ENCODE assay signal across 9 cellular contexts in the genomic region with DNA sequence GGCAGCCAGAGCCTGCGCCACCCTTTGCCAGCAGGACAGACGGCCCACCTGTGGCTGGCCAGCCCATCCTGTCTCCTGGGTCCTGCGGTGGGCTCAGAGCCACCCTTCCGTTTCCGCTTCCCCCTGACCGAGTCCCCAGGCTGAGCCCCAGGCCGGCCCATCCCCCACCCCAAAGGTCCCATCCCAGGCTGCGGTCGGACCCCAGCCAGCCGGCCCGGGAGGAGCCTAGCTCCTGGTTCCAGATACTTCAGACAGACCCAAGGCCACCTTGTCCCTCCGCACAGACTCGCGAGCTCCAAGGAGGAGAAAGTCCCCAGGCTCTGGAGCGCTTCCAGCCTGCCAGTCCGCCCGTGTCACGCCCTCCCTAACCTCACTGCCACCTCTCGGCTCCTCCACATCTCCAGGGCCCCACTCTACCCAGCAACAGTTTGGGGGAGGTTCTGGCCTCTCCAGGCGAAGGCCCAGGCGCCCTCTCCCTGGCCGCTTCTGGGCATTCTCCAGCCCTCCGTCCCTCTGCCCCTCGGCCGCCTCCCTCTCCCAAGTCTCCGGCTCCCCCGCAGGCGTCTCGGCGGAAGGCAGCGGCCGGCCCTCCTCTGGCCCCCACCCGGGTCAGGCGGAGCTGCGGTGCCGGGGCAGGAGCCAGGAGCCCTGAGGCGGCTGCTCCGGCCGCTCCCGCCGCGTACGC. TPM values are rescaled to one million over a fixed set of nuclear protein-coding genes. Genes with fewer than 3 reads are reported as not detected.
DNase-seq lines count a peak whose midpoint lies in the region; ATAC-seq and TF ChIP-seq lines count a peak whose summit lies in the region.
"Had no signal": no experiment of that assay in that cellular context is flagged by ENCODE, and none has a peak within 500 bp of the region (broad histone marks: within the 10 kb centered on the region; RNA-seq: fewer than 3 reads in every experiment).

No MANE protein-coding gene starts in this region.

- H3K9me3 ChIP-seq in body of pancreas (no peaks in the 10 kb centered on the region), lower lobe of right lung (no peaks in the 10 kb centered on the region), transverse colon (no peaks in the 10 kb centered on the region)

- TF ChIP-seq POLR2A in body of pancreas (IDR thresholded peaks at IDR 0.05) (no peak), transverse colon (IDR thresholded peaks at IDR 0.05) (no peak), lower leg skin (IDR thresholded peaks at IDR 0.05) (no peak)

- H3K27me3 ChIP-seq in body of pancreas (no peaks in the 10 kb centered on the region), lower lobe of right lung (ENCODE audit: low read depth) (peaks cover 33% of the 10 kb centered on the region), transverse colon (peaks cover 18% of the 10 kb centered on the region)

- H3K9me3 Mint-ChIP-seq in activated CD8-positive, alpha-beta memory T cell treated with anti-CD3 and anti-CD28 coated beads, Interleukin-2, amount 10 ng/mL, durations not matched to agents 7 days and 5 days (ENCODE audit: low read depth): no peaks in the 10 kb centered on the region

- no peak overlapping the region for H3K27ac Mint-ChIP-seq in activated CD8-positive, alpha-beta memory T cell treated with anti-CD3 and anti-CD28 coated beads, Interleukin-2, amount 10 ng/mL, durations not matched to agents 7 days and 5 days

- TF ChIP-seq CTCF in body of pancreas (IDR thresholded peaks at IDR 0.05): no peak
- TF ChIP-seq CTCF in lower lobe of right lung (IDR thresholded peaks at IDR 0.05): no peak
- no peak for TF ChIP-seq CTCF in transverse colon (IDR thresholded peaks at IDR 0.05)
- TF ChIP-seq CTCF in lower leg skin (IDR thresholded peaks at IDR 0.05): no peak

- intact Hi-C loops in body of pancreas (cut with DNase I): no loop called here
- intact Hi-C loops in lower lobe of right lung (cut with DNase I): no loop called here
- intact Hi-C loops in transverse colon (cut with DNase I; ENCODE audit: low total_unique reads): no loop called here
- intact Hi-C loops in lower leg skin (cut with DNase I; ENCODE audit: low total_unique reads): no loop called here

- peaks cover 62% of the 10 kb centered on the region for H3K27me3 Mint-ChIP-seq in activated CD8-positive, alpha-beta memory T cell treated with anti-CD3 and anti-CD28 coated beads, Interleukin-2, amount 10 ng/mL, durations not matched to agents 7 days and 5 days

- H3K4me3 Mint-ChIP-seq in activated CD8-positive, alpha-beta memory T cell treated with anti-CD3 and anti-CD28 coated beads, Interleukin-2, amount 10 ng/mL, durations not matched to agents 7 days and 5 days: no peak overlapping the region

- H3K36me3 ChIP-seq in body of pancreas (replicated peaks in 1 of 2; ENCODE audit: insufficient read depth in 1 of 2, low read depth in 2 of 2): no peaks in the 10 kb centered on the region
- H3K36me3 ChIP-seq in lower lobe of right lung: no peaks in the 10 kb centered on the region
- no peaks in the 10 kb centered on the region for H3K36me3 ChIP-seq in transverse colon

- TF ChIP-seq EP300 in transverse colon (IDR thresholded peaks at IDR 0.05; ENCODE audit: low read depth): no peak

- WGBS in body of pancreas, 2 donors: 4 to 7% methylated on average over 6 to 42 of the region's 43 CpGs
- WGBS in transverse colon (ENCODE audit: low coverage in 1 of 2), 2 donors: 12% methylated on average over 33 of the region's 43 CpGs; no CpG with 5 or more reads in 1 of the 2 donors
- WGBS in lower leg skin, 2 donors: 5 to 9% methylated on average over 29 to 42 of the region's 43 CpGs

- H3K4me3 ChIP-seq in body of pancreas (peak overlapping the region in 1 of 2 donors; percentile 5), lower lobe of right lung (peak overlapping the region; percentile 49), transverse colon (peak overlapping the region; percentile 57 to 71 (median 61)), lower leg skin (ENCODE audit: low read depth, poor library complexity, severe bottlenecking) (no peak overlapping the region)

- CTCF ChIA-PET in activated CD8-positive, alpha-beta memory T cell treated with anti-CD3 and anti-CD28 coated beads, Interleukin-2, amount 10 ng/mL, durations not matched to agents 7 days and 5 days (lab: Charles Lee): interaction anchor here (0.7 kb wide), 1 partner anchor 122 kb away, joined by 5 read pairs; no protein-coding TSS in a partner anchor

- peaks cover 9% of the 10 kb centered on the region for H3K4me1 Mint-ChIP-seq in activated CD8-positive, alpha-beta memory T cell treated with anti-CD3 and anti-CD28 coated beads, Interleukin-2, amount 10 ng/mL, durations not matched to agents 7 days and 5 days

- DNase-seq in activated CD8-positive, alpha-beta memory T cell treated with anti-CD3 and anti-CD28 coated beads, Interleukin-2, amount 10 ng/mL, durations not matched to agents 7 days and 5 days: no peak
- no peak for DNase-seq in activated CD8-positive, alpha-beta memory T cell treated with anti-CD3 and anti-CD28 coated beads for 24 hours
- DNase-seq in body of pancreas (peak in 2 of 4 donors; percentile 16 to 31), lower lobe of right lung (no peak), transverse colon (peak; percentile 32), lower leg skin (ENCODE audit: low spot score in 2 of 2) (no peak), T-helper 9 cell (no peak), hippocampal formation (lab: John Stamatoyannopoulos, UW) (no peak)

- no peak overlapping the region for H3K27ac ChIP-seq in body of pancreas
- no peak overlapping the region for H3K27ac ChIP-seq in lower lobe of right lung
- H3K27ac ChIP-seq in transverse colon: peak overlapping the region; percentile 62 to 66 (median 64)

- H3K4me1 ChIP-seq in body of pancreas (peaks cover 15% of the 10 kb centered on the region), lower lobe of right lung (no peaks in the 10 kb centered on the region), transverse colon (peaks cover 0 to 27% (median 16%) of the 10 kb centered on the region in 4 donors)

- no peaks in the 10 kb centered on the region for H3K36me3 Mint-ChIP-seq in activated CD8-positive, alpha-beta memory T cell treated with anti-CD3 and anti-CD28 coated beads, Interleukin-2, amount 10 ng/mL, durations not matched to agents 7 days and 5 days

- in situ Hi-C loops in transverse colon (cut with MboI; ENCODE audit: low pct_ligation_motif_present in 1 of 4, low pct_unique_long_range_greater_than_20kb in 1 of 4, low sequenced_read_pairs in 3 of 4): no loop called here

- peak; percentile 58 for ATAC-seq in activated CD8-positive, alpha-beta memory T cell treated with anti-CD3 and anti-CD28 coated beads, Interleukin-2, amount 10 ng/mL, durations not matched to agents 7 days and 5 days
- ATAC-seq in body of pancreas: peak; percentile 28
- ATAC-seq in lower lobe of right lung: peak; percentile 16 to 52

RNA-seq across cellular contexts. Expression of gene LRRN2, which starts 0.8 kb away (rescaled TPM):
- total RNA-seq in activated CD8-positive, alpha-beta memory T cell treated with anti-CD3 and anti-CD28 coated beads, Interleukin-2, amount 10 ng/mL, durations not matched to agents 7 days and 5 days: not detected
- total RNA-seq in body of pancreas (1 to 10 TPM in 1 of 2 donors, under 1 TPM in 1; 0.33 to 1.6 TPM), lower lobe of right lung (2.5 TPM), transverse colon (10 to 100 TPM in 3 of 4 donors, 1 to 10 TPM in 1; 2.0 to 32.9 (median 23.8) TPM), lower leg skin (under 1 TPM in 2 of 4 donors, not detected in 2; 0.10 to 0.32 TPM)
- total RNA-seq: SK-MEL-5 had no signal

Comparison
In these comparisons a context has a peak if more than half of its experiments do, and no peak if none do; other contexts are left out.
1. H3K27ac ChIP-seq: peak in transverse colon (4 of 4); none in body of pancreas (0 of 4) and lower lobe of right lung (single experiment).
2. Peak in every context shown above with its lines, with median percentiles within 50 percentile points of each other: ATAC-seq.